ENCODE assay signal across 7 cellular contexts in genomic region chr10:112372182-112372810, GRCh38. TPM values are rescaled to one million over a fixed set of nuclear protein-coding genes. Genes with fewer than 3 reads are reported as not detected.
A peak's percentile ranks its signal among the peaks of the same experiment; 100 is the strongest.
DNase-seq lines count a peak whose midpoint lies in the region; ATAC-seq, FAIRE-seq and TF ChIP-seq lines count a peak whose summit lies in the region.
"Not testable (repeated sequence)": the region's sequence is repeated elsewhere in the genome, so short reads cannot be mapped to it uniquely, and the experiment has no call there.

No MANE protein-coding gene starts in this region.

- not testable (repeated sequence) for H2AFZ ChIP-seq in HCT116 (ENCODE audit: low read depth, low read length, poor library complexity, severe bottlenecking); K562 (ENCODE audit: low read depth, low read length); mesenchymal stem cell (ENCODE audit: low read depth, low read length)

- not testable (repeated sequence) for H3K27me3 Mint-ChIP-seq in CD4-positive, alpha-beta memory T cell; activated naive CD8-positive, alpha-beta T cell; stimulated activated naive CD8-positive, alpha-beta T cell treated with anti-CD3 and anti-CD28 coated beads, Interleukin-15, amount 100 ng/mL, for 72 hours

- not testable (repeated sequence) for H3K4me3 ChIP-seq in CD4-positive, alpha-beta memory T cell (ENCODE audit: low read length in 2 of 2); HCT116 (replicated peaks in 1 of 2; ENCODE audit: low read depth in 1 of 2, low read length in 2 of 2); K562; mesenchymal stem cell (ENCODE audit: insufficient read depth in 1 of 2, low read depth in 1 of 2, low read length in 2 of 2)

- H4K91ac ChIP-seq in mesenchymal stem cell (ENCODE audit: low read length), result peak overlapping the region; percentile 58

- H3K4ac ChIP-seq in mesenchymal stem cell (ENCODE audit: low read depth in 1 of 2, low read length in 2 of 2), result not testable (repeated sequence)

- H3K4me2 ChIP-seq in HCT116 (ENCODE audit: low read length); K562 (ENCODE audit: insufficient read depth, low read length); mesenchymal stem cell (ENCODE audit: low read length, poor library complexity, severe bottlenecking): not testable (repeated sequence)

- H3K27ac ChIP-seq in CD4-positive, alpha-beta memory T cell (ENCODE audit: low read depth, low read length); K562 (ENCODE audit: extremely low read depth, low read depth, low read length); foreskin keratinocyte; mesenchymal stem cell (ENCODE audit: low read length, poor library complexity, severe bottlenecking): not testable (repeated sequence)
- peak overlapping the region; percentile 77 for H3K27ac ChIP-seq in HCT116 (ENCODE audit: low read depth, low read length)

- peaks cover 0 to 16% of the 10 kb centered on the region in 2 donors for H3K36me3 Mint-ChIP-seq in CD4-positive, alpha-beta memory T cell
- not testable (repeated sequence) for H3K36me3 Mint-ChIP-seq in activated naive CD8-positive, alpha-beta T cell

- BruUV-seq in HCT116 (replicated peaks; lab: Mats Ljungman, UMichigan); K562 (replicated peaks; lab: Mats Ljungman, UMichigan): not testable (repeated sequence)

- not testable (repeated sequence) for TF ChIP-seq POLR2A in HCT116 (IDR thresholded peaks at IDR 0.05; ENCODE audit: borderline replicate concordance, extremely low read depth, insufficient read depth, insufficient read length); K562 (conservative IDR thresholded peaks at IDR 0.05)

- not testable (repeated sequence) for H3K9me2 ChIP-seq in HCT116 (ENCODE audit: insufficient read depth)

- not testable (repeated sequence) for DNase-seq in CD4-positive, alpha-beta memory T cell; HCT116 (ENCODE audit: low read depth, low spot score); K562 (ENCODE audit: extremely low read depth in 1 of 4, low spot score in 3 of 4); foreskin keratinocyte; mesenchymal stem cell
- peak; percentile 33 to 36 for DNase-seq in stimulated activated naive CD8-positive, alpha-beta T cell treated with anti-CD3 and anti-CD28 coated beads, Interleukin-15, amount 100 ng/mL, for 72 hours

- H3K4me1 Mint-ChIP-seq in CD4-positive, alpha-beta memory T cell, result peaks cover 27 to 59% (median 48%) of the 10 kb centered on the region in 4 donors
- peaks cover 56% of the 10 kb centered on the region for H3K4me1 Mint-ChIP-seq in activated naive CD8-positive, alpha-beta T cell (ENCODE audit: low read depth)
- peaks cover 58% of the 10 kb centered on the region for H3K4me1 Mint-ChIP-seq in stimulated activated naive CD8-positive, alpha-beta T cell treated with anti-CD3 and anti-CD28 coated beads, Interleukin-15, amount 100 ng/mL, for 72 hours

- H2BK15ac ChIP-seq in mesenchymal stem cell (ENCODE audit: low read depth, poor library complexity, severe bottlenecking), result not testable (repeated sequence)

- H2BK120ac ChIP-seq in mesenchymal stem cell (ENCODE audit: low read depth, low read length), result not testable (repeated sequence)

- not testable (repeated sequence) for FAIRE-seq in K562 (lab: Jason Lieb, UNC)

- RAD21 ChIA-PET in HCT116 (lab: Charles Lee; ENCODE audit: low non-redundant PET in 1 of 2, low total read pairs in 2 of 2, uncharacterized antibody in 2 of 2, unreplicated experiment in 2 of 2), result not testable (repeated sequence)

- not testable (repeated sequence) for H2BK5ac ChIP-seq in mesenchymal stem cell (ENCODE audit: low read depth, low read length, poor library complexity, severe bottlenecking)

- WGBS in K562 (ENCODE audit: insufficient coverage, low coverage, missing lambda C conversion rate), result 47% methylated on average over 10 of the region's 11 CpGs
- 95% methylated on average over 10 of the region's 11 CpGs for WGBS in mesenchymal stem cell

- H3K4me1 ChIP-seq in CD4-positive, alpha-beta memory T cell (ENCODE audit: insufficient read depth, low read length), result peaks cover 47% of the 10 kb centered on the region
- H3K4me1 ChIP-seq in HCT116 (ENCODE audit: control insufficient read depth in 1 of 2, insufficient read depth in 2 of 2, low read length in 2 of 2) (peaks cover 45 to 58% of the 10 kb centered on the region in 2 experiments), mesenchymal stem cell (ENCODE audit: control insufficient read depth, insufficient read depth, low read depth, low read length) (peaks cover 13% of the 10 kb centered on the region)
- not testable (repeated sequence) for H3K4me1 ChIP-seq in K562 (replicated peaks in 1 of 2; ENCODE audit: control insufficient read depth in 2 of 2, insufficient read depth in 2 of 2, low read length in 2 of 2); foreskin keratinocyte

- H3K27me3 ChIP-seq in CD4-positive, alpha-beta memory T cell (ENCODE audit: insufficient read depth, low read length); HCT116 (ENCODE audit: insufficient read depth, low read length); K562 (ENCODE audit: control insufficient read depth in 2 of 2, insufficient read depth in 2 of 2, low read length in 2 of 2); foreskin keratinocyte; mesenchymal stem cell (ENCODE audit: control insufficient read depth in 1 of 2, insufficient read depth in 1 of 2, low read length in 2 of 2): not testable (repeated sequence)

- intact Hi-C loops in CD4-positive, alpha-beta memory T cell (cut with micrococcal nuclease), result loop anchor here (10.0 kb wide), 1 partner anchor 53 kb away; no protein-coding TSS in a partner anchor
- intact Hi-C loops in HCT116 (cut with micrococcal nuclease); K562 (cut with micrococcal nuclease): not testable (repeated sequence)

- H3K14ac ChIP-seq in mesenchymal stem cell (ENCODE audit: low read length in 2 of 2), result not testable (repeated sequence)

- H3K79me2 ChIP-seq in HCT116 (ENCODE audit: insufficient read depth, low read length), result peaks cover 29% of the 10 kb centered on the region
- H3K79me2 ChIP-seq in K562 (ENCODE audit: control insufficient read depth, insufficient read depth, low read length), result not testable (repeated sequence)

- TF ChIP-seq CTCF in HCT116 (IDR thresholded peaks at IDR 0.05 in 2 of 3, conservative IDR thresholded peaks at IDR 0.05 in 1 of 3; ENCODE audit: borderline replicate concordance in 1 of 3, insufficient read depth in 1 of 3, low read depth in 2 of 3, low read length in 2 of 3); K562 (IDR thresholded peaks at IDR 0.05 in 2 of 3, conservative IDR thresholded peaks at IDR 0.05 in 1 of 3; ENCODE audit: insufficient read depth in 2 of 3, low read depth in 1 of 3, low read length in 3 of 3); foreskin keratinocyte (conservative IDR thresholded peaks at IDR 0.05): not testable (repeated sequence)

- H3K9ac ChIP-seq in HCT116 (ENCODE audit: low read length); K562 (ENCODE audit: insufficient read depth in 1 of 2, low read depth in 2 of 2, low read length in 2 of 2); mesenchymal stem cell (ENCODE audit: low read length): not testable (repeated sequence)

- not testable (repeated sequence) for H3K23ac ChIP-seq in mesenchymal stem cell (ENCODE audit: low read length in 2 of 2)

- H3K9me1 ChIP-seq in K562 (ENCODE audit: control insufficient read depth, insufficient read depth, low read length), result not testable (repeated sequence)

- peak overlapping the region in 4 of 7 donors; percentile 27 to 82 (median 40) for H3K27ac Mint-ChIP-seq in CD4-positive, alpha-beta memory T cell
- peak overlapping the region; percentile 10 for H3K27ac Mint-ChIP-seq in activated naive CD8-positive, alpha-beta T cell
- not testable (repeated sequence) for H3K27ac Mint-ChIP-seq in stimulated activated naive CD8-positive, alpha-beta T cell treated with anti-CD3 and anti-CD28 coated beads, Interleukin-15, amount 100 ng/mL, for 72 hours

- TF ChIP-seq RAD21 in HCT116 (IDR thresholded peaks at IDR 0.05; ENCODE audit: low read depth); K562 (CRISPR knock-in tag; conservative IDR thresholded peaks at IDR 0.05 in 1 of 2, IDR thresholded peaks at IDR 0.05 in 1 of 2): not testable (repeated sequence)

- POLR2A ChIA-PET in CD4-positive, alpha-beta memory T cell (lab: Charles Lee; ENCODE audit: partially characterized antibody), result interaction anchor here (1.3 kb wide), 1 partner anchor 17 kb away, joined by 4 read pairs; no protein-coding TSS in a partner anchor
- POLR2A ChIA-PET in HCT116 (lab: Charles Lee), result interaction anchor here (0.9 to 7.2 kb wide), 7 partner anchors 8 to 43 kb away, joined by 3 to 134 read pairs (median 5); no protein-coding TSS in a partner anchor
- POLR2A ChIA-PET in K562 (lab: Yijun Ruan, JAX), result not testable (repeated sequence)

- H3K18ac ChIP-seq in mesenchymal stem cell (ENCODE audit: low read depth in 1 of 2, low read length in 2 of 2), result not testable (repeated sequence)

- H3K79me1 ChIP-seq in mesenchymal stem cell (replicated peaks; ENCODE audit: low read length, poor library complexity, severe bottlenecking), result not testable (repeated sequence)

- not testable (repeated sequence) for H4K8ac ChIP-seq in mesenchymal stem cell (ENCODE audit: low read length)

- CTCF ChIA-PET in CD4-positive, alpha-beta memory T cell (lab: Charles Lee; ENCODE audit: partially characterized antibody), result interaction anchor here (1.2 to 1.6 kb wide), 3 partner anchors 15 to 63 kb away, joined by 3 to 5 read pairs (median 4); no protein-coding TSS in a partner anchor
- CTCF ChIA-PET in HCT116 (lab: Charles Lee); K562 (lab: Yijun Ruan, JAX; ENCODE audit: low intra/inter-chr PET ratio): not testable (repeated sequence)

- not testable (repeated sequence) for H4K20me1 ChIP-seq in HCT116 (ENCODE audit: insufficient read depth); K562 (replicated peaks; ENCODE audit: control insufficient read depth, insufficient read depth, low read length)

- TF ChIP-seq EP300 in K562 (IDR thresholded peaks at IDR 0.05; ENCODE audit: low read length), result not testable (repeated sequence)

- not testable (repeated sequence) for H2BK12ac ChIP-seq in mesenchymal stem cell (ENCODE audit: low read length in 2 of 2)

- not testable (repeated sequence) for H3K9me3 ChIP-seq in CD4-positive, alpha-beta memory T cell (ENCODE audit: control insufficient read depth in 1 of 2, low read length in 2 of 2); HCT116 (ENCODE audit: control insufficient read depth in 1 of 2, insufficient read depth in 1 of 2, low read depth in 1 of 2, low read length in 2 of 2); K562 (replicated peaks; ENCODE audit: control insufficient read depth, insufficient read depth, low read depth, low read length); mesenchymal stem cell (ENCODE audit: control insufficient read depth, low read length)

- ATAC-seq in HCT116; K562; stimulated activated naive CD8-positive, alpha-beta T cell treated with anti-CD3 and anti-CD28 coated beads, Interleukin-15, amount 100 ng/mL, for 72 hours: not testable (repeated sequence)
- peak; percentile 60 for ATAC-seq in foreskin keratinocyte

- not testable (repeated sequence) for H3K36me3 ChIP-seq in CD4-positive, alpha-beta memory T cell (ENCODE audit: insufficient read depth, low read length); HCT116 (ENCODE audit: control insufficient read depth in 1 of 2, insufficient read depth in 2 of 2, low read length in 2 of 2); K562 (ENCODE audit: control insufficient read depth, insufficient read depth, low read length); mesenchymal stem cell (ENCODE audit: control insufficient read depth in 1 of 2, insufficient read depth in 2 of 2, low read depth in 1 of 2, low read length in 2 of 2)

- H2AK5ac ChIP-seq in mesenchymal stem cell (ENCODE audit: low read length, severe bottlenecking), result not testable (repeated sequence)

- H3K9me3 Mint-ChIP-seq in CD4-positive, alpha-beta memory T cell; activated naive CD8-positive, alpha-beta T cell (ENCODE audit: low read depth); stimulated activated naive CD8-positive, alpha-beta T cell treated with anti-CD3 and anti-CD28 coated beads, Interleukin-15, amount 100 ng/mL, for 72 hours: not testable (repeated sequence)

- H3K4me3 Mint-ChIP-seq in CD4-positive, alpha-beta memory T cell, result not testable (repeated sequence)
- H3K4me3 Mint-ChIP-seq in activated naive CD8-positive, alpha-beta T cell, result peak overlapping the region; percentile 36
- H3K4me3 Mint-ChIP-seq in stimulated activated naive CD8-positive, alpha-beta T cell treated with anti-CD3 and anti-CD28 coated beads, Interleukin-15, amount 100 ng/mL, for 72 hours, result peak overlapping the region; percentile 33 to 59

- in situ Hi-C loops in K562 (cut with MboI), result not testable (repeated sequence)

RNA-seq across cellular contexts. Expression of gene ACSL5, which starts 1.6 kb away (rescaled TPM):
- total RNA-seq in CD4-positive, alpha-beta memory T cell, result 10 to 100 TPM; 51.8 to 53.8 TPM
- polyA plus RNA-seq in CD4-positive, alpha-beta memory T cell, result 10 to 100 TPM; 62.2 to 83.8 TPM
- 195 TPM for total RNA-seq in HCT116 (2021; ENCODE audit: unreplicated experiment)
- polyA plus RNA-seq in HCT116 (2012), result 101 and 149 TPM in 2 replicates
- 0.25 and 1.2 TPM in 2 replicates for total RNA-seq in K562 (2011; cell fraction: chromatin; rRNA removed; ENCODE audit: low replicate concordance)
- total RNA-seq in K562 (2011; cell fraction: nucleolus; rRNA removed), result 0.26 and 1.2 TPM in 2 replicates
- total RNA-seq in K562 (2011; cell fraction: nucleoplasm; rRNA removed), result 0.81 and 0.92 TPM in 2 replicates
- 0.45 and 0.54 TPM in 2 replicates for total RNA-seq in K562 (2014; rRNA removed)
- total RNA-seq in K562 (2014; rRNA removed; fragmentation: Illumina TruSeq; extraction: Trizol), result 0.45 and 0.65 TPM in 2 replicates
- total RNA-seq in K562 (2015; rRNA removed; fragmentation: Illumina TruSeq; extraction: Trizol), result 1.2 and 1.4 TPM in 2 replicates
- total RNA-seq in K562 (2021), result 0.47 and 0.51 TPM in 2 replicates
- polyA plus RNA-seq in K562 (2011; rRNA removed), result 0.82 and 1.4 TPM in 2 replicates
- polyA plus RNA-seq in K562 (2011; cell fraction: cytosol; rRNA removed), result 0.39 and 1.0 TPM in 2 replicates
- polyA plus RNA-seq in K562 (2011; cell fraction: nucleus; rRNA removed), result 1.4 and 2.2 TPM in 2 replicates
- 0.51 and 1.1 TPM in 2 replicates for polyA plus RNA-seq in K562 (2012)
- polyA plus RNA-seq in K562 (2014; fragmentation: Illumina TruSeq; extraction: Trizol), result 0.78 and 0.83 TPM in 2 replicates
- polyA plus RNA-seq in K562 (2014; fragmentation: Nextera tagmentation; extraction: Ambion mirVana), result under 1 TPM; 0.53 to 0.55 TPM
- 0.19 and 0.51 TPM in 2 replicates for polyA plus RNA-seq in K562 (2014; rRNA removed)
- polyA minus RNA-seq in K562 (2011; rRNA and poly(A)+ RNA removed), result 1.2 and 2.4 TPM in 2 replicates
- polyA minus RNA-seq in K562 (2011; cell fraction: cytosol; rRNA and poly(A)+ RNA removed), result 1.6 TPM in 1 of 2 replicates, not detected in the other
- polyA minus RNA-seq in K562 (2011; cell fraction: nucleus; rRNA and poly(A)+ RNA removed), result 0.40 and 0.56 TPM in 2 replicates
- not detected in 2 replicates for total RNA-seq in foreskin keratinocyte
- not detected in 2 replicates for polyA plus RNA-seq in foreskin keratinocyte
- polyA plus RNA-seq in mesenchymal stem cell (2013, experiment 1 of 2), result 1.1 TPM
- 1.0 TPM for polyA plus RNA-seq in mesenchymal stem cell (2013, experiment 2 of 2)

Comparison
In these comparisons a context has a peak if more than half of its experiments do, and no peak if none do; other contexts are left out.
1. RNA of gene ACSL5, which starts 1.6 kb away (total RNA-seq): 195 TPM in HCT116 (single experiment) and 51.8 to 53.8 TPM in CD4-positive, alpha-beta memory T cell; 0.25 to 1.4 TPM in K562 and not detected in foreskin keratinocyte; every median in the first group is over 10 times any median in the second.